Comparison of ENCODE assay signal across 9 cellular contexts in the genomic region with DNA sequence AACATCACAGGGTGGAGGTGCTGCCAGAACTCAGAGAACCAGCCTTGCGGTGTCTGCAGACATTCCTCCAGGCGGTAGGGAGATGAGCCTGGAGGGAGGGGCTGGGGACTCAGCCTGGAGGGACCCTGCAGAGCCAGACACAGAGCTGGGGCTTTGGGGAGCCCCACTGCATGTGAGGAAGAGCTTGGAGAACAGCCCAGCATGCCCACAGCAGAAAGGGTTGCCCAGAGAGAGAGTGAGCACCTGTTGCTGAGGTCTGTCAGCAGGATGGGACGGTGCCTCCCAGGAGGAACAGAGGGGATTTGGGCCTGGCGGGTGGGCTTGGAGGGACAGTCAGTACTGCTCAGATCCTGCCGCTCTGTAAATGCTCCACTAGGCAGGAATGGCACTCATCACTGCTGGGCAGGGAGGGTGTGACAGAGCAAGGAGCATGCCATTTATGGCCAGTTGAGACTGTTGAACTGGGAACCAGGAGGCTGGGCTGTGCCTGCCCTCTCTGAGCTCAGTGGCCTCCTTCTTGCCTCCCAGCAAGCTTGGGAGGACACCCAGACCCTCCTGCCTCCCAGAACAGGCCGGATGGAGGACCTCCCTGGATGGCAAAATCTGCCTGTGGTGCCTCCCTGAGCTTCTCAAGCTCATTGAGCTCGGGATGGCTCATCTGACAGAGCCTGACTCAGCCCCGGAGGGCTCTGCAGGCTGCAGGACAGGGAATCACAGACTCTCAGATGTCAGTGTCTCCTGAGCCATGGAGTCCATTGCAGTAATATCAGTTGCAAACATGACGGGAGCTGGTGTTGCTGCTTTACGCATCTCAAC. TPM values are rescaled to one million over a fixed set of nuclear protein-coding genes. Genes with fewer than 3 reads are reported as not detected.
DNase-seq lines count a peak whose midpoint lies in the region; ATAC-seq and TF ChIP-seq lines count a peak whose summit lies in the region.
"Had no signal": no experiment of that assay in that cellular context is flagged by ENCODE, and none has a peak within 500 bp of the region (broad histone marks: within the 10 kb centered on the region; RNA-seq: fewer than 3 reads in every experiment).

No MANE protein-coding gene starts in this region.

- no peak for TF ChIP-seq POLR2A in prostate gland (IDR thresholded peaks at IDR 0.05)

- DNase-seq in AG08395 (ENCODE audit: low spot score): peak; percentile 59
- no peak for DNase-seq in RWPE2 (ENCODE audit: low spot score)
- DNase-seq in fibroblast of gingiva (ENCODE audit: low read depth): peak; percentile 48
- no peak for DNase-seq in prostate gland (ENCODE audit: low spot score)
- DNase-seq in NCI-H2029 (lab: John Stamatoyannopoulos, UW): no peak

- no peaks in the 10 kb centered on the region for H3K9me3 ChIP-seq in RWPE2 (ENCODE audit: severe bottlenecking)
- H3K9me3 ChIP-seq in prostate gland: no peaks in the 10 kb centered on the region

- H3K27ac ChIP-seq in RWPE2 (ENCODE audit: poor library complexity, severe bottlenecking): peak overlapping the region; percentile 99
- H3K27ac ChIP-seq in prostate gland: peak overlapping the region; percentile 79 to 81

- no peaks in the 10 kb centered on the region for H3K36me3 ChIP-seq in RWPE2 (ENCODE audit: low read depth)
- H3K36me3 ChIP-seq in prostate gland: no peaks in the 10 kb centered on the region

- H3K4me1 ChIP-seq in RWPE2 (ENCODE audit: insufficient read depth, poor library complexity, severe bottlenecking) (peaks cover 41% of the 10 kb centered on the region), prostate gland (replicated peaks) (peaks cover 46% of the 10 kb centered on the region)

- H3K27me3 ChIP-seq in RWPE2 (ENCODE audit: insufficient read depth, poor library complexity, severe bottlenecking) (no peaks in the 10 kb centered on the region), prostate gland (replicated peaks; ENCODE audit: insufficient read depth) (no peaks in the 10 kb centered on the region)

- H3K4me3 ChIP-seq in RWPE2 (ENCODE audit: severe bottlenecking) (no peak overlapping the region), prostate gland (no peak overlapping the region)

- no peak for TF ChIP-seq CTCF in RWPE2 (IDR thresholded peaks at IDR 0.05; ENCODE audit: poor library complexity, severe bottlenecking)
- no peak for TF ChIP-seq CTCF in prostate gland (IDR thresholded peaks at IDR 0.05)

- ATAC-seq in RWPE2 (ENCODE audit: low read depth) (peak; percentile 39; the same call in 2 of the 3 replicates), GM21381 (IDR thresholded peaks at IDR 0.05; ENCODE audit: unreplicated experiment) (no peak), HG03571 (IDR thresholded peaks at IDR 0.05; ENCODE audit: unreplicated experiment) (no peak), GM19397 (IDR thresholded peaks at IDR 0.05; ENCODE audit: unreplicated experiment) (no peak)

- WGBS in prostate gland: 66% methylated on average over 10 of the region's 10 CpGs

- intact Hi-C loops in prostate gland (cut with DNase I): loop anchor here (5.0 kb wide), 1 partner anchor 107 kb away; no protein-coding TSS in a partner anchor

RNA-seq across cellular contexts. Expression of gene HRCT1, which starts 0.8 kb away (rescaled TPM):
- 1 to 10 TPM; 1.3 to 1.5 TPM for total RNA-seq in prostate gland

RNA-seq across cellular contexts. Expression of gene SPAAR, which starts 4.1 kb away (rescaled TPM):
- total RNA-seq in prostate gland: 10 to 100 TPM in 1 of 2 donors, under 1 TPM in 1; 0.64 to 31.4 TPM

RNA-seq across cellular contexts. Expression of gene OR13J1, which starts 35.0 kb away (rescaled TPM):
- total RNA-seq in prostate gland: not detected
- total RNA-seq: left cardiac atrium had no signal

RNA-seq across cellular contexts. Expression of gene OR2S2, which starts 52.8 kb away (rescaled TPM):
- not detected for total RNA-seq in prostate gland
- total RNA-seq: left cardiac atrium had no signal

Comparison
In these comparisons a context has a peak if more than half of its experiments do, and no peak if none do; other contexts are left out.
1. DNase-seq: peak in AG08395 (single experiment) and fibroblast of gingiva (single experiment); none in RWPE2 (single experiment), prostate gland (single experiment) and NCI-H2029 (single experiment).